1 cellular context compared by ENCODE assay signal in genomic region chr3:63931290-63931689, GRCh38.
TF ChIP-seq lines count a peak whose summit lies in the region.

No MANE protein-coding gene starts in this region.

TF ChIP-seq in K562, 482 proteins besides CTCF, POLR2A, EP300 and RAD21 (continued from another document):
- TF ChIP-seq ZHX1 (conservative IDR thresholded peaks at IDR 0.05; ENCODE audit: low read length) = no peak
- no peak for TF ChIP-seq HOMEZ (CRISPR knock-in tag; IDR thresholded peaks at IDR 0.05)
- no peak for TF ChIP-seq ZKSCAN1 (IDR thresholded peaks at IDR 0.05; ENCODE audit: low read depth, low read length)
- no peak for TF ChIP-seq ZNF384 (IDR thresholded peaks at IDR 0.05; ENCODE audit: low read depth, low read length)
- TF ChIP-seq MYBL2 (IDR thresholded peaks at IDR 0.05; ENCODE audit: low read depth) = no peak
- no peak for TF ChIP-seq MYBL2 (CRISPR knock-in tag; IDR thresholded peaks at IDR 0.05; ENCODE audit: borderline replicate concordance)
- no peak for TF ChIP-seq U2AF2 (optimal IDR thresholded peaks at IDR 0.05; ENCODE audit: low read depth, low read length)
- no peak for TF ChIP-seq BRD4 (IDR thresholded peaks at IDR 0.05)
- TF ChIP-seq CEBPG (CRISPR knock-in tag; IDR thresholded peaks at IDR 0.05) = no peak
- TF ChIP-seq CEBPG (tag; conservative IDR thresholded peaks at IDR 0.05 in 1 of 2, IDR thresholded peaks at IDR 0.05 in 1 of 2) = no peak
- TF ChIP-seq E2F1 (CRISPR knock-in tag; IDR thresholded peaks at IDR 0.05) = no peak
- no peak for TF ChIP-seq SMARCA4 (IDR thresholded peaks at IDR 0.05)
- TF ChIP-seq RUNX1 (IDR thresholded peaks at IDR 0.05; ENCODE audit: low read depth) = no peak
- no peak for TF ChIP-seq ZNF766 (CRISPR knock-in tag; conservative IDR thresholded peaks at IDR 0.05)
- no peak for TF ChIP-seq THRB (CRISPR knock-in tag; conservative IDR thresholded peaks at IDR 0.05)
- no peak for TF ChIP-seq CSDE1 (IDR thresholded peaks at IDR 0.05)
- TF ChIP-seq ZNF134 (CRISPR knock-in tag; conservative IDR thresholded peaks at IDR 0.05) = no peak
- no peak for TF ChIP-seq KDM2B (CRISPR knock-in tag; IDR thresholded peaks at IDR 0.05)
- no peak for TF ChIP-seq FOS (IDR thresholded peaks at IDR 0.05; ENCODE audit: extremely low read depth, insufficient read length)
